In the genomic region with DNA sequence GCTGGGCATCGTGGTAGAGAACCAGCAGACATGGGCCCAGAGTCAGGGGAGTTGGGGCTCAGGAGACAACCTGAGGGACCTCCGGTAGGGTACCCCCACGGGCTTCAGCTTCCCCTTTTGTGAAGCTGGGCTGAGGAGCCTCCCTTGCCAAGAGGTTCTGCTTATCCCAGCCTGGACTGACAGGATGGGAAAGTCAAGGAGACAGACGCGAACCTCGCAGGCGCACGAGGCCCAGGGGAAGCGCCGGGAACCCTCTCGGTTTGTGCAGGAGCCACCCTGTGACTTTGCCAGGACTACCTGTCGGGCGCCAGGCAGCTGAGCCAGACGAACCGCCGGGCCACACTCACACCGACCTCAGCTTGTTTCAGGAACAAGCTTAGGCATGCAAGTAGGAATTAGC, we compare ENCODE assay signal across 24 cellular contexts.
"Had no signal": no experiment of that assay in that cellular context is flagged by ENCODE, and none has a peak within 500 bp of the region (broad histone marks: within the 10 kb centered on the region; RNA-seq: fewer than 3 reads in every experiment).

No MANE protein-coding gene starts in this region.

- H3K9me3 Mint-ChIP-seq: activated naive CD4-positive, alpha-beta T cell treated with anti-CD3 and anti-CD28 coated beads for 36 hours; activated naive CD8-positive, alpha-beta T cell treated with anti-CD3 and anti-CD28 coated beads, Interleukin-2, amount 10 ng/mL, durations not matched to agents 7 days and 5 days; activated T-cell treated with anti-CD3 and anti-CD28 coated beads, Interleukin-2, amount 50 U/mL, for 4 hours; activated T-helper 2 cell treated with anti-CD3 and anti-CD28 coated beads, Interferon-gamma antibody, Interleukin-2, Interleukin-4, amounts not matched to agents 10 μg/mL and 5 μg/mL and 100 μg/mL, durations not matched to agents 14 hours and 24 hours and 36 hours; nephron progenitor cell had no signal

- H3K36me3 ChIP-seq: sigmoid colon, upper lobe of left lung had no signal

- H3K9me3 ChIP-seq: sigmoid colon, testis, upper lobe of left lung had no signal

- H3K4me1 Mint-ChIP-seq: activated CD4-positive, alpha-beta T cell treated with anti-CD3 and anti-CD28 coated beads for 36 hours; nephron progenitor cell; stimulated activated memory B cell treated with anti-CD40 and anti-IgM and Interleukin-4, amounts not matched to agents 10 μg/mL and 1 μg/mL and 100 μg/mL, for 72 hours had no signal

- H3K36me3 Mint-ChIP-seq: activated naive CD8-positive, alpha-beta T cell treated with anti-CD3 and anti-CD28 coated beads, Interleukin-2, amount 10 ng/mL, durations not matched to agents 7 days and 5 days; stimulated activated memory B cell treated with anti-CD40 and anti-IgM and Interleukin-4, amounts not matched to agents 10 μg/mL and 1 μg/mL and 100 μg/mL, for 72 hours had no signal

- H3K4me2 ChIP-seq: hepatocyte, smooth muscle cell had no signal

- H3K27me3 Mint-ChIP-seq: activated naive CD8-positive, alpha-beta T cell treated with anti-CD3 and anti-CD28 coated beads, Interleukin-2, amount 10 ng/mL, durations not matched to agents 7 days and 5 days had no signal

- H3K27me3 ChIP-seq: hepatocyte, testis, upper lobe of left lung had no signal

- ATAC-seq: activated CD4-positive, alpha-beta T cell treated with anti-CD3 and anti-CD28 coated beads for 36 hours; activated T-cell treated with anti-CD3 and anti-CD28 coated beads, Interleukin-2, amount 50 U/mL, for 4 hours; esophagus mucosa; left ventricle myocardium superior had no signal

- DNase-seq: activated CD4-positive, alpha-beta T cell treated with anti-CD3 and anti-CD28 coated beads for 36 hours; activated CD4-positive, alpha-beta T cell treated with anti-CD3 and anti-CD28 coated beads, Interleukin-2, amount 50 U/mL, for 48 hours; activated CD8-positive, alpha-beta memory T cell treated with anti-CD3 and anti-CD28 coated beads, Interleukin-2, amount 50 U/mL, for 48 hours; activated naive CD4-positive, alpha-beta T cell treated with anti-CD3 and anti-CD28 coated beads for 36 hours; activated naive CD8-positive, alpha-beta T cell treated with anti-CD3 and anti-CD28 coated beads, Interleukin-2, amount 10 ng/mL, durations not matched to agents 7 days and 5 days; activated T-cell treated with anti-CD3 and anti-CD28 coated beads, Interleukin-2, amount 50 U/mL, for 4 hours; amygdala; dermis blood vessel endothelial cell; effector memory CD4-positive, alpha-beta T cell; foreskin melanocyte; glutamatergic neuron; left ventricle myocardium superior; nephron progenitor cell; nucleus accumbens; sigmoid colon; stimulated activated CD4-positive, alpha-beta T cell treated with anti-CD3 and anti-CD28 coated beads, Interleukin-15, amount 100 ng/mL, for 24 hours; T-helper 9 cell; testis; upper lobe of left lung had no signal

- H3K4me1 ChIP-seq: sigmoid colon, testis, upper lobe of left lung had no signal

- H2AFZ ChIP-seq: hepatocyte had no signal

- H3K4me3 Mint-ChIP-seq: activated CD4-positive, alpha-beta T cell treated with anti-CD3 and anti-CD28 coated beads for 36 hours; activated naive CD4-positive, alpha-beta T cell treated with anti-CD3 and anti-CD28 coated beads for 36 hours; activated naive CD8-positive, alpha-beta T cell treated with anti-CD3 and anti-CD28 coated beads, Interleukin-2, amount 10 ng/mL, durations not matched to agents 7 days and 5 days; activated T-cell treated with anti-CD3 and anti-CD28 coated beads, Interleukin-2, amount 50 U/mL, for 4 hours; nephron progenitor cell; stimulated activated memory B cell treated with anti-CD40 and anti-IgM and Interleukin-4, amounts not matched to agents 10 μg/mL and 1 μg/mL and 100 μg/mL, for 72 hours had no signal

- H3K27ac Mint-ChIP-seq: activated CD4-positive, alpha-beta T cell treated with anti-CD3 and anti-CD28 coated beads for 36 hours; activated naive CD4-positive, alpha-beta T cell treated with anti-CD3 and anti-CD28 coated beads for 36 hours; activated naive CD8-positive, alpha-beta T cell treated with anti-CD3 and anti-CD28 coated beads, Interleukin-2, amount 10 ng/mL, durations not matched to agents 7 days and 5 days; activated T-helper 2 cell treated with anti-CD3 and anti-CD28 coated beads, Interferon-gamma antibody, Interleukin-2, Interleukin-4, amounts not matched to agents 10 μg/mL and 5 μg/mL and 100 μg/mL, durations not matched to agents 14 hours and 24 hours and 36 hours; nephron progenitor cell; stimulated activated memory B cell treated with anti-CD40 and anti-IgM and Interleukin-4, amounts not matched to agents 10 μg/mL and 1 μg/mL and 100 μg/mL, for 72 hours had no signal

- H3K27ac ChIP-seq: hepatocyte, sigmoid colon, testis, upper lobe of left lung had no signal

- H3K79me2 ChIP-seq: hepatocyte had no signal

- H3K4me3 ChIP-seq: hepatocyte, sigmoid colon, smooth muscle cell, testis, upper lobe of left lung had no signal
